In the genomic region with DNA sequence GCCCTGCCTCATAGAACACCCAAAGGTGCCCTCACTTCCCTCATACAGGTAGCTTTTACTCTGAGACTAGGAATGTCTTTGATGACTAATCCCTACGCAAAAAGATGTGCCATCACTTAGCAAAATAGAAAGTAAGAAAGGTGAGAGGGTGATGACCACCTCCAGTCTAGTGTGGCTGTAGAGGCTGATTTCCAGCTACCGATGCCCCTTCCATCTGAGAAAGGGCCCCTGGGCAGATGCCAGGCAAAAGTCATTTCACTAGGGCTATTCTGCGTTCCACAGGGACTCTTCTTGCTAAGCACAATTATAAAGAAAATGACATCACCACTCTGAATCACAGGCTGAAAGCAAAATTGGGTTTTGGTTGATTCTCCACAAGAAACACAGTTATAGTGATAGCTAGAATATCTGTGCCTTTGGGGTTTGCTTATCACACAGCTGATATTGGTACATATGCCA, we compare ENCODE assay signal across 8 cellular contexts.
A peak's percentile ranks its signal among the peaks of the same experiment; 100 is the strongest.
DNase-seq lines count a peak whose midpoint lies in the region; ATAC-seq lines count a peak whose summit lies in the region.

No MANE protein-coding gene starts in this region.

- no peaks in the 10 kb centered on the region for H3K9me3 ChIP-seq in iPS-20b (ENCODE audit: insufficient read depth, low read depth, low read length)

- DNase-seq in NCI-H446 (lab: John Stamatoyannopoulos, UW) (no peak), NCI-H748 treated with DMSO at 0.1 percent for 48 hours (lab: John Stamatoyannopoulos, UW) (no peak), A172 (ENCODE audit: low spot score) (no peak), SHP77 (lab: John Stamatoyannopoulos, UW) (no peak)

- ATAC-seq in HG02610 (IDR thresholded peaks at IDR 0.05; ENCODE audit: unreplicated experiment) = peak; percentile 44
- ATAC-seq in activated T-helper 17 cell treated with anti-CD3 and anti-CD28 coated beads, Interleukin-2, amount 50 U/mL, for 72 hours (replicated peaks) = peak; percentile 87
- ATAC-seq in stimulated activated memory B cell treated with anti-CD40 and anti-IgM and Interleukin-4, amounts not matched to agents 10 μg/mL and 1 μg/mL and 100 μg/mL, for 72 hours = peak; percentile 64

- H3K4me1 ChIP-seq in iPS-20b (ENCODE audit: insufficient read depth, low read length) = peaks cover 36% of the 10 kb centered on the region

- H3K36me3 Mint-ChIP-seq in activated T-helper 17 cell treated with anti-CD3 and anti-CD28 coated beads, Interleukin-2, amount 50 U/mL, for 72 hours (ENCODE audit: low read depth) = peaks cover 40% of the 10 kb centered on the region
- H3K36me3 Mint-ChIP-seq in stimulated activated memory B cell treated with anti-CD40 and anti-IgM and Interleukin-4, amounts not matched to agents 10 μg/mL and 1 μg/mL and 100 μg/mL, for 72 hours = peaks cover 13% of the 10 kb centered on the region

- peak overlapping the region; percentile 84 for H3K4me3 Mint-ChIP-seq in activated T-helper 17 cell treated with anti-CD3 and anti-CD28 coated beads, Interleukin-2, amount 50 U/mL, for 72 hours
- H3K4me3 Mint-ChIP-seq in stimulated activated memory B cell treated with anti-CD40 and anti-IgM and Interleukin-4, amounts not matched to agents 10 μg/mL and 1 μg/mL and 100 μg/mL, for 72 hours = no peak overlapping the region

- H3K27me3 ChIP-seq in iPS-20b (ENCODE audit: insufficient read depth, low read length) = no peaks in the 10 kb centered on the region

- peak overlapping the region; percentile 76; the same call in 1 of the 2 replicates for H3K4me3 ChIP-seq in iPS-20b (ENCODE audit: low read length)

- H3K36me3 ChIP-seq in iPS-20b (ENCODE audit: insufficient read depth, low read depth, low read length) = peaks cover 53% of the 10 kb centered on the region

- peak overlapping the region; percentile 86; the same call in 1 of the 2 replicates for H3K9ac ChIP-seq in iPS-20b (ENCODE audit: low read depth, low read length)

- peak overlapping the region; percentile 77 for H3K27ac Mint-ChIP-seq in activated T-helper 17 cell treated with anti-CD3 and anti-CD28 coated beads, Interleukin-2, amount 50 U/mL, for 72 hours
- H3K27ac Mint-ChIP-seq in stimulated activated memory B cell treated with anti-CD40 and anti-IgM and Interleukin-4, amounts not matched to agents 10 μg/mL and 1 μg/mL and 100 μg/mL, for 72 hours = peak overlapping the region; percentile 52

- H3K27ac ChIP-seq in iPS-20b (ENCODE audit: low read length) = no peak overlapping the region

- H3K27me3 Mint-ChIP-seq in activated T-helper 17 cell treated with anti-CD3 and anti-CD28 coated beads, Interleukin-2, amount 50 U/mL, for 72 hours = no peaks in the 10 kb centered on the region
- H3K27me3 Mint-ChIP-seq in stimulated activated memory B cell treated with anti-CD40 and anti-IgM and Interleukin-4, amounts not matched to agents 10 μg/mL and 1 μg/mL and 100 μg/mL, for 72 hours = no peaks in the 10 kb centered on the region

- H3K4me1 Mint-ChIP-seq in activated T-helper 17 cell treated with anti-CD3 and anti-CD28 coated beads, Interleukin-2, amount 50 U/mL, for 72 hours = peaks cover 48% of the 10 kb centered on the region
- H3K4me1 Mint-ChIP-seq in stimulated activated memory B cell treated with anti-CD40 and anti-IgM and Interleukin-4, amounts not matched to agents 10 μg/mL and 1 μg/mL and 100 μg/mL, for 72 hours = peaks cover 84% of the 10 kb centered on the region

- no peaks in the 10 kb centered on the region for H3K9me3 Mint-ChIP-seq in activated T-helper 17 cell treated with anti-CD3 and anti-CD28 coated beads, Interleukin-2, amount 50 U/mL, for 72 hours
- H3K9me3 Mint-ChIP-seq in stimulated activated memory B cell treated with anti-CD40 and anti-IgM and Interleukin-4, amounts not matched to agents 10 μg/mL and 1 μg/mL and 100 μg/mL, for 72 hours = no peaks in the 10 kb centered on the region
